In the genomic region with DNA sequence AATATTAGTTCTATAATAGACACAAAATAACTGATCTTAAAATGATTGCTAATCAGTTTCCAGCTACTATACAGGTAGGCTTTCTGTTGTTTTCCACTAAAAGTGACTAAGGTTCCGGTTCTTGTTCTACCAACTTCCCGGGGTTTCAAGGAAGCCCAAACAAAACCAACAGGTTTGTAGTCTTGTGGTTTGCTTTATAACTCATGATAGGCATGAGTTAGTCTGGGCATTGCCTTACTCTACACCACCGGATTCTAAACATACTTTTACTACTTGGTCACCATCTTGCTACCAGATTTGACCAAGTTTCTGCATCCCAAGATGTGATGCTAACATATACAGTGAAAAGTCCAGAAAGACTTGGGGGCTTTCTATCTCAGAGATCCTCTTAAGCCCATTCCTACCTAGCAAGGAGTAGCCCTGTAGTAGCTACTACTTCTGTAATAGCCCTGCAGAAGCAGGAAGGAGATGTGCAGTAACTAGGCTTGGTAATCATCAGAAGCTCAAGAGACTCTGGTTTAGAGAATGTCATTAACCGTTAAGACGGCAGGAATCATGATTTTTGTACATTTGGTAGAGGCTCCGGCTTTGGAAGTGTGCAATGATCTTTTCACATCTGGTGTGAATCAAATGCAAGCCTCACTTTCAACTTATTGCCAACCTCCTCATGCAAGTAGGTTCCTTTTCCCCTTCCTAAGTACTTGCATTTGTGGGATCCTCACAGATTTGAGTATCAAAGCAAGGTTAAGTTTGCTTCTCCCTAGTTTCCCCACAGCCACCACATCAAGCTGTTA, we compare ENCODE assay signal across 10 cellular contexts. TPM values are rescaled to one million over a fixed set of nuclear protein-coding genes. Genes with fewer than 3 reads are reported as not detected.
DNase-seq lines count a peak whose midpoint lies in the region; ATAC-seq and TF ChIP-seq lines count a peak whose summit lies in the region.
"Had no signal": no experiment of that assay in that cellular context is flagged by ENCODE, and none has a peak within 500 bp of the region (broad histone marks: within the 10 kb centered on the region; RNA-seq: fewer than 3 reads in every experiment).

No MANE protein-coding gene starts in this region.

- 0 out of 2 replicates have a peak, but pooled peaks cover 3% of the 10 kb centered on the region for H3K27me3 ChIP-seq in GM23248 (replicated peaks; ENCODE audit: insufficient read depth)
- peaks cover 7% of the 10 kb centered on the region for H3K27me3 ChIP-seq in brain microvascular endothelial cell (replicated peaks)
- no peaks in the 10 kb centered on the region for H3K27me3 ChIP-seq in Karpas-422 (ENCODE audit: low read length)
- no peaks in the 10 kb centered on the region for H3K27me3 ChIP-seq in thyroid gland

- TF ChIP-seq CTCF in fibroblast of villous mesenchyme (IDR thresholded peaks at IDR 0.05; ENCODE audit: insufficient read depth, low read depth, low read length), result no peak
- no peak for TF ChIP-seq CTCF in brain microvascular endothelial cell (IDR thresholded peaks at IDR 0.05; ENCODE audit: low read depth, low read length, missing control alignments)
- TF ChIP-seq CTCF in thyroid gland (IDR thresholded peaks at IDR 0.05), result no peak

- WGBS in GM23248 (ENCODE audit: low coverage in 1 of 2, low lambda C conversion rate in 2 of 2, missing lambda C conversion rate in 2 of 2), 2 experiments, result 37 to 42% methylated on average over 6 of the region's 6 CpGs
- WGBS in thyroid gland, 2 donors, result 82% methylated on average over 6 of the region's 6 CpGs

- no peak overlapping the region for H3K27ac ChIP-seq in GM23248
- no peak overlapping the region for H3K27ac ChIP-seq in brain microvascular endothelial cell
- no peak overlapping the region for H3K27ac ChIP-seq in Karpas-422 (ENCODE audit: low read length)
- H3K27ac ChIP-seq in thyroid gland, result no peak overlapping the region

- TF ChIP-seq POLR2A in thyroid gland (IDR thresholded peaks at IDR 0.05), result no peak

- no peaks in the 10 kb centered on the region for H4K20me1 ChIP-seq in GM23248 (ENCODE audit: insufficient read depth)
- no peaks in the 10 kb centered on the region for H4K20me1 ChIP-seq in Karpas-422 (ENCODE audit: insufficient read depth, low read depth, low read length)

- H3K4me3 Mint-ChIP-seq in T-helper 17 cell, result peak overlapping the region; percentile 99

- H3K4me1 Mint-ChIP-seq in T-helper 17 cell, result peaks cover 46% of the 10 kb centered on the region

- H3K27ac Mint-ChIP-seq in T-helper 17 cell, result peak overlapping the region; percentile 97

- no peaks in the 10 kb centered on the region for H3K79me2 ChIP-seq in GM23248 (ENCODE audit: insufficient read depth)
- no peaks in the 10 kb centered on the region for H3K79me2 ChIP-seq in Karpas-422 (ENCODE audit: low read length)

- H3K36me3 ChIP-seq in GM23248 (ENCODE audit: low read depth), result no peaks in the 10 kb centered on the region
- H3K36me3 ChIP-seq in brain microvascular endothelial cell (replicated peaks), result no peaks in the 10 kb centered on the region
- no peaks in the 10 kb centered on the region for H3K36me3 ChIP-seq in Karpas-422 (ENCODE audit: insufficient read depth, low read length)
- peaks cover 0 to 7% of the 10 kb centered on the region in 2 donors for H3K36me3 ChIP-seq in thyroid gland

- in situ Hi-C loops in GM23248 (cut with MboI), result no loop called here
- in situ Hi-C loops in brain microvascular endothelial cell (cut with HindIII; ENCODE audit: low pct_ligation_motif_present, low sequenced_read_pairs), result no loop called here

- H3K36me3 Mint-ChIP-seq in T-helper 17 cell (ENCODE audit: low read depth), result no peaks in the 10 kb centered on the region

- DNase-seq in GM23248 (peak; percentile 33), T-helper 17 cell (no peak), fibroblast of villous mesenchyme (ENCODE audit: low read depth) (no peak), skeletal muscle cell (ENCODE audit: low read depth) (no peak), ecto neural progenitor cell (ENCODE audit: low spot score) (no peak), brain microvascular endothelial cell (no peak), Karpas-422 (no peak), thyroid gland (no peak)
- DNase-seq: activated CD4-positive, alpha-beta T cell treated with anti-CD3 and anti-CD28 coated beads, Interleukin-2, amount 50 U/mL, for 1 hour; MV-4-11 had no signal

- H3K4me3 ChIP-seq in GM23248, result no peak overlapping the region
- H3K4me3 ChIP-seq in fibroblast of villous mesenchyme (ENCODE audit: low read depth, low read length), result peak overlapping the region; percentile 72
- peak overlapping the region; percentile 73 for H3K4me3 ChIP-seq in skeletal muscle cell (ENCODE audit: low read depth, low read length)
- H3K4me3 ChIP-seq in brain microvascular endothelial cell (ENCODE audit: low read depth, low read length), result no peak overlapping the region
- H3K4me3 ChIP-seq in Karpas-422 (ENCODE audit: low read length), result no peak overlapping the region
- peak overlapping the region in 1 of 3 donors; percentile 9 for H3K4me3 ChIP-seq in thyroid gland (replicated peaks in 1 of 3)

- H2AFZ ChIP-seq in GM23248 (no peak overlapping the region), Karpas-422 (ENCODE audit: low read length) (no peak overlapping the region)

- intact Hi-C loops in thyroid gland (cut with DNase I), result no loop called here

- H3K4me2 ChIP-seq in GM23248 (ENCODE audit: unreplicated experiment) (peak overlapping the region; percentile 87), Karpas-422 (ENCODE audit: low read depth, low read length, poor library complexity, severe bottlenecking) (no peak overlapping the region)

- no peaks in the 10 kb centered on the region for H3K9me3 ChIP-seq in GM23248 (ENCODE audit: low read depth)
- no peaks in the 10 kb centered on the region for H3K9me3 ChIP-seq in T-helper 17 cell (ENCODE audit: control insufficient read depth, low read length, poor library complexity, severe bottlenecking)
- H3K9me3 ChIP-seq in Karpas-422 (ENCODE audit: low read length), result no peaks in the 10 kb centered on the region
- no peaks in the 10 kb centered on the region for H3K9me3 ChIP-seq in thyroid gland

- no peak overlapping the region for H3K9ac ChIP-seq in GM23248
- H3K9ac ChIP-seq in Karpas-422 (ENCODE audit: low read length), result no peak overlapping the region

- H3K4me1 ChIP-seq in GM23248 (ENCODE audit: insufficient read depth) (no peaks in the 10 kb centered on the region), Karpas-422 (ENCODE audit: low read length) (peaks cover 21% of the 10 kb centered on the region), thyroid gland (peaks cover 8 to 14% of the 10 kb centered on the region in 2 donors)

- H3K27me3 Mint-ChIP-seq in T-helper 17 cell, result no peaks in the 10 kb centered on the region

- ATAC-seq in T-helper 17 cell, result no peak

- no peaks in the 10 kb centered on the region for H3K9me2 ChIP-seq in GM23248 (ENCODE audit: insufficient read depth)
- no peaks in the 10 kb centered on the region for H3K9me2 ChIP-seq in Karpas-422 (replicated peaks; ENCODE audit: insufficient read depth, low read length)

- 0 out of 2 replicates have a peak, but pooled peaks cover 11% of the 10 kb centered on the region for H3F3A ChIP-seq in GM23248 (ENCODE audit: insufficient read depth)

RNA-seq across cellular contexts. Expression of a gene that starts 1.6 kb away (rescaled TPM):
- total RNA-seq in GM23248 (2014; rRNA removed; shearing (Covaris generic)), result 4.0 and 10.2 TPM in 2 replicates
- 1.8 and 2.1 TPM in 2 replicates for polyA plus RNA-seq in GM23248 (2016; fragmentation: Nextera tagmentation; extraction: Ambion mirVana)
- total RNA-seq in T-helper 17 cell, result 10 to 100 TPM; 58.9 to 68.6 TPM
- 1.7 and 1.9 TPM in 2 replicates for total RNA-seq in fibroblast of villous mesenchyme
- total RNA-seq in Karpas-422 (2014; rRNA removed; shearing (Covaris generic); ENCODE audit: low replicate concordance), result 0.52 TPM in 1 of 2 replicates, not detected in the other
- total RNA-seq in thyroid gland, result 10 to 100 TPM; 12.4 to 41.5 (median 23.3) TPM

RNA-seq across cellular contexts. Expression of a gene that starts 26.1 kb away (rescaled TPM):
- 20.9 and 41.9 TPM in 2 replicates for total RNA-seq in GM23248 (2014; rRNA removed; shearing (Covaris generic))
- polyA plus RNA-seq in GM23248 (2016; fragmentation: Nextera tagmentation; extraction: Ambion mirVana), result 27.0 and 27.5 TPM in 2 replicates
- 100 to 1,000 TPM; 191 to 201 TPM for total RNA-seq in T-helper 17 cell
- total RNA-seq in fibroblast of villous mesenchyme, result 38.0 and 43.2 TPM in 2 replicates
- 14.2 and 45.8 TPM in 2 replicates for total RNA-seq in Karpas-422 (2014; rRNA removed; shearing (Covaris generic); ENCODE audit: low replicate concordance)
- 100 to 1,000 TPM in 1 of 4 donors, 10 to 100 TPM in 3; 57.5 to 127 (median 76.1) TPM for total RNA-seq in thyroid gland

RNA-seq across cellular contexts. Expression of a gene that starts 54.6 kb away (rescaled TPM):
- 38.3 and 71.7 TPM in 2 replicates for total RNA-seq in GM23248 (2014; rRNA removed; shearing (Covaris generic))
- 66.5 and 70.3 TPM in 2 replicates for polyA plus RNA-seq in GM23248 (2016; fragmentation: Nextera tagmentation; extraction: Ambion mirVana)
- total RNA-seq in T-helper 17 cell, result 10 to 100 TPM; 63.8 to 66.8 TPM
- 56.4 and 61.3 TPM in 2 replicates for total RNA-seq in fibroblast of villous mesenchyme
- total RNA-seq in Karpas-422 (2014; rRNA removed; shearing (Covaris generic); ENCODE audit: low replicate concordance), result 24.4 and 37.4 TPM in 2 replicates
- 100 to 1,000 TPM in 2 of 4 donors, 10 to 100 TPM in 2; 77.5 to 171 (median 94.7) TPM for total RNA-seq in thyroid gland

Comparison
In these comparisons a context has a peak if more than half of its experiments do, and no peak if none do; other contexts are left out.
1. H3K4me3 ChIP-seq: peak in fibroblast of villous mesenchyme (single experiment) and skeletal muscle cell (single experiment); none in GM23248 (single experiment), brain microvascular endothelial cell (single experiment) and Karpas-422 (single experiment).